Comparison of ENCODE assay signal across 8 cellular contexts in the genomic region with DNA sequence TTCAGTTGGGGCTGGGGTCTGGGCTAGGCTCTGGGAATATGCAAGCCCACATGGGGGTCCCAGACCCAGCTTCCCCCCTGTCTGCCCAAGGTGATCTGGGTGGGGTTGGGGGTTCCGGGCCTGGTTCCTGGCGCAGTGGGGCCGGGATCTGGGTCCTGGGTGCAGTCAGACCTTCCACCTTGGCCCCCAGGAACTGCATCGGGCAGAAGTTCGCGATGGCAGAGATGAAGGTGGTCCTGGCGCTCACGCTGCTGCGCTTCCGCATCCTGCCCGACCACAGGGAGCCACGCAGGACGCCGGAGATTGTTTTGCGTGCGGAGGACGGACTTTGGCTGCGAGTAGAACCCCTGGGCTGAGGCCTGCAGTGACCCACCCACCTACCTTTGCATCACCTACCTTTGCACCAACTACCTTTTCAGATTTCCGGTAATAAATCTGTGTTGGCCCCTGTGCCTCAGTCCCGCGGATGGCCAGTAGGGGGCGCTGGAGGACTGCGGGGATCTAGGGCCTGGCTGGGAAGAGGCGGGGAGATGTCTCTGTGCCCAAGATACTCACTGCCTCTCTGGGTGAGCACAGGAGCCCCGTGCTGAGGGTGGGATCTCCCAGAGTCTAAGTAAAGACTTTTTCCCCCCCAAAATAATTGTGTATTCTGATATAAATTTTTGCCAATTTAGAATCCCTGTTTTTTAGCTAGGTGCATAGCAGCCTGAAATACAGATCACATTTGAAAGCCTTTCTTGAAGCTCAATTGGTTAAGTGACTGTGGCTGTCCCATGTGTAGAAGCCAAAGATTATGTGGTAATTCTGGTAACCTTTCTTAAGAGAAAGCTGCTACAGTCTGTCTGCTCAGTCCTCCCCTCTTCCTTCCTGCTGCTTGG. TPM values are rescaled to one million over a fixed set of nuclear protein-coding genes. Genes with fewer than 3 reads are reported as not detected.
DNase-seq lines count a peak whose midpoint lies in the region; ATAC-seq and TF ChIP-seq lines count a peak whose summit lies in the region.

No MANE protein-coding gene starts in this region.

- ATAC-seq in activated CD4-positive, alpha-beta T cell treated with anti-CD3 and anti-CD28 coated beads for 36 hours: peak; percentile 95
- ATAC-seq in left lobe of liver (peak; percentile 97), GM18861 (IDR thresholded peaks at IDR 0.05; ENCODE audit: unreplicated experiment) (no peak)

- no peaks in the 10 kb centered on the region for H3K36me3 Mint-ChIP-seq in activated CD4-positive, alpha-beta T cell treated with anti-CD3 and anti-CD28 coated beads for 36 hours (ENCODE audit: low read depth)
- no peaks in the 10 kb centered on the region for H3K36me3 Mint-ChIP-seq in chondrocyte (ENCODE audit: low read depth)

- POLR2A ChIA-PET in activated CD4-positive, alpha-beta T cell treated with anti-CD3 and anti-CD28 coated beads for 36 hours (lab: Charles Lee): no interaction called here

- no peak overlapping the region for H3K27ac Mint-ChIP-seq in activated CD4-positive, alpha-beta T cell treated with anti-CD3 and anti-CD28 coated beads for 36 hours
- H3K27ac Mint-ChIP-seq in chondrocyte (ENCODE audit: unreplicated experiment): no peak overlapping the region

- peaks cover 3% of the 10 kb centered on the region for H3K4me1 Mint-ChIP-seq in activated CD4-positive, alpha-beta T cell treated with anti-CD3 and anti-CD28 coated beads for 36 hours
- H3K4me1 Mint-ChIP-seq in chondrocyte (ENCODE audit: low read depth): no peaks in the 10 kb centered on the region

- intact Hi-C loops in activated CD4-positive, alpha-beta T cell treated with anti-CD3 and anti-CD28 coated beads for 36 hours (cut with DNase I, micrococcal nuclease): loop anchor here (1.0 to 10.0 kb wide), 6 partner anchors 45 to 756 kb away; no protein-coding TSS in a partner anchor

- TF ChIP-seq CTCF in chondrocyte (IDR thresholded peaks at IDR 0.05): peak; percentile 84

- DNase-seq in SIG-M5 treated with dmso at 0.1 percent for 504 hours (lab: John Stamatoyannopoulos, UW; ENCODE audit: unreplicated experiment): peak; percentile 50
- no peak for DNase-seq in SIG-M5 (lab: John Stamatoyannopoulos, UW)
- DNase-seq in NCI-H2227 (lab: John Stamatoyannopoulos, UW; ENCODE audit: unreplicated experiment): peak; percentile 72
- DNase-seq in activated CD4-positive, alpha-beta T cell treated with anti-CD3 and anti-CD28 coated beads for 36 hours: peak; percentile 93
- DNase-seq in chondrocyte (ENCODE audit: low spot score): no peak
- DNase-seq in left lobe of liver (ENCODE audit: low spot score): peak; percentile 82
- DNase-seq in stimulated activated CD4-positive, alpha-beta T cell treated with anti-CD3 and anti-CD28 coated beads, Interleukin-4, amount 100 ng/mL, for 48 hours (ENCODE audit: low read depth in 2 of 2): peak; percentile 82 to 93

- H3K9me3 Mint-ChIP-seq in activated CD4-positive, alpha-beta T cell treated with anti-CD3 and anti-CD28 coated beads for 36 hours (ENCODE audit: low read depth): no peaks in the 10 kb centered on the region
- peaks cover 9% of the 10 kb centered on the region for H3K9me3 Mint-ChIP-seq in chondrocyte (ENCODE audit: low read depth)

- peaks cover 4% of the 10 kb centered on the region for H3K27me3 Mint-ChIP-seq in activated CD4-positive, alpha-beta T cell treated with anti-CD3 and anti-CD28 coated beads for 36 hours
- H3K27me3 Mint-ChIP-seq in chondrocyte (ENCODE audit: low read depth): peaks cover 3% of the 10 kb centered on the region

- CTCF ChIA-PET in activated CD4-positive, alpha-beta T cell treated with anti-CD3 and anti-CD28 coated beads for 36 hours (lab: Charles Lee): interaction anchor here (0.5 to 1.2 kb wide), 20 partner anchors 54 to 1714 kb away, joined by 3 to 5 read pairs (median 3); no protein-coding TSS in a partner anchor

- H3K4me3 Mint-ChIP-seq in activated CD4-positive, alpha-beta T cell treated with anti-CD3 and anti-CD28 coated beads for 36 hours: no peak overlapping the region
- no peak overlapping the region for H3K4me3 Mint-ChIP-seq in chondrocyte (ENCODE audit: unreplicated experiment)

RNA-seq across cellular contexts. Expression of gene CYP4F3, which starts 11.5 kb away (rescaled TPM):
- under 1 TPM; 0.07 to 0.19 TPM for total RNA-seq in activated CD4-positive, alpha-beta T cell treated with anti-CD3 and anti-CD28 coated beads for 36 hours
- total RNA-seq in chondrocyte (not detected in 3 replicates), left lobe of liver (401 TPM)

RNA-seq across cellular contexts. Expression of gene CYP4F8, which starts 14.2 kb away (rescaled TPM):
- not detected for total RNA-seq in activated CD4-positive, alpha-beta T cell treated with anti-CD3 and anti-CD28 coated beads for 36 hours
- not detected in 3 replicates for total RNA-seq in chondrocyte
- total RNA-seq in left lobe of liver: not detected

RNA-seq across cellular contexts. Expression of gene CYP4F12, which starts 43.6 kb away (rescaled TPM):
- total RNA-seq in activated CD4-positive, alpha-beta T cell treated with anti-CD3 and anti-CD28 coated beads for 36 hours: not detected
- total RNA-seq in chondrocyte (not detected in 3 replicates), left lobe of liver (98.6 TPM)

Comparison
In these comparisons a context has a peak if more than half of its experiments do, and no peak if none do; other contexts are left out.
1. DNase-seq: peak in SIG-M5 treated with dmso at 0.1 percent for 504 hours (single experiment), NCI-H2227 (single experiment), activated CD4-positive, alpha-beta T cell treated with anti-CD3 and anti-CD28 coated beads for 36 hours (single experiment), left lobe of liver (single experiment) and stimulated activated CD4-positive, alpha-beta T cell treated with anti-CD3 and anti-CD28 coated beads, Interleukin-4, amount 100 ng/mL, for 48 hours (2 of 2); none in SIG-M5 (single experiment) and chondrocyte (single experiment).
2. RNA of gene CYP4F3, which starts 11.5 kb away (total RNA-seq): 401 TPM in left lobe of liver (single experiment); 0.07 to 0.19 TPM in activated CD4-positive, alpha-beta T cell treated with anti-CD3 and anti-CD28 coated beads for 36 hours and not detected in chondrocyte; every median in the first group is over 100 times any median in the second.
3. RNA of gene CYP4F12, which starts 43.6 kb away (total RNA-seq): 98.6 TPM in left lobe of liver (single experiment); not detected in activated CD4-positive, alpha-beta T cell treated with anti-CD3 and anti-CD28 coated beads for 36 hours and not detected in chondrocyte; every median in the first group is over 10 times any median in the second.